2 cellular contexts compared by ENCODE assay signal in genomic region chr18:57973889-57974288, GRCh38.
A peak's percentile ranks its signal among the peaks of the same experiment; 100 is the strongest.
TF ChIP-seq lines count a peak whose summit lies in the region.

No MANE protein-coding gene starts in this region.

TF ChIP-seq in A549, 52 proteins besides CTCF, POLR2A, EP300 and RAD21 (continued from another document):
- TF ChIP-seq, protein P1, sequence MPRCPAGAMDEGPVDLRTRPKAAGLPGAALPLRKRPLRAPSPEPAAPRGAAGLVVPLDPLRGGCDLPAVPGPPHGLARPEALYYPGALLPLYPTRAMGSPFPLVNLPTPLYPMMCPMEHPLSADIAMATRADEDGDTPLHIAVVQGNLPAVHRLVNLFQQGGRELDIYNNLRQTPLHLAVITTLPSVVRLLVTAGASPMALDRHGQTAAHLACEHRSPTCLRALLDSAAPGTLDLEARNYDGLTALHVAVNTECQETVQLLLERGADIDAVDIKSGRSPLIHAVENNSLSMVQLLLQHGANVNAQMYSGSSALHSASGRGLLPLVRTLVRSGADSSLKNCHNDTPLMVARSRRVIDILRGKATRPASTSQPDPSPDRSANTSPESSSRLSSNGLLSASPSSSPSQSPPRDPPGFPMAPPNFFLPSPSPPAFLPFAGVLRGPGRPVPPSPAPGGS (IDR thresholded peaks at IDR 0.05): no peak
- TF ChIP-seq MAFK (IDR thresholded peaks at IDR 0.05; ENCODE audit: partially characterized antibody) (peak; percentile 15), JUNB (IDR thresholded peaks at IDR 0.05) (no peak), CHD4 (IDR thresholded peaks at IDR 0.05; ENCODE audit: borderline replicate concordance) (no peak)

TF ChIP-seq in K562, 482 proteins besides CTCF, POLR2A, EP300 and RAD21 (continued from another document):
- TF ChIP-seq, protein P2, sequence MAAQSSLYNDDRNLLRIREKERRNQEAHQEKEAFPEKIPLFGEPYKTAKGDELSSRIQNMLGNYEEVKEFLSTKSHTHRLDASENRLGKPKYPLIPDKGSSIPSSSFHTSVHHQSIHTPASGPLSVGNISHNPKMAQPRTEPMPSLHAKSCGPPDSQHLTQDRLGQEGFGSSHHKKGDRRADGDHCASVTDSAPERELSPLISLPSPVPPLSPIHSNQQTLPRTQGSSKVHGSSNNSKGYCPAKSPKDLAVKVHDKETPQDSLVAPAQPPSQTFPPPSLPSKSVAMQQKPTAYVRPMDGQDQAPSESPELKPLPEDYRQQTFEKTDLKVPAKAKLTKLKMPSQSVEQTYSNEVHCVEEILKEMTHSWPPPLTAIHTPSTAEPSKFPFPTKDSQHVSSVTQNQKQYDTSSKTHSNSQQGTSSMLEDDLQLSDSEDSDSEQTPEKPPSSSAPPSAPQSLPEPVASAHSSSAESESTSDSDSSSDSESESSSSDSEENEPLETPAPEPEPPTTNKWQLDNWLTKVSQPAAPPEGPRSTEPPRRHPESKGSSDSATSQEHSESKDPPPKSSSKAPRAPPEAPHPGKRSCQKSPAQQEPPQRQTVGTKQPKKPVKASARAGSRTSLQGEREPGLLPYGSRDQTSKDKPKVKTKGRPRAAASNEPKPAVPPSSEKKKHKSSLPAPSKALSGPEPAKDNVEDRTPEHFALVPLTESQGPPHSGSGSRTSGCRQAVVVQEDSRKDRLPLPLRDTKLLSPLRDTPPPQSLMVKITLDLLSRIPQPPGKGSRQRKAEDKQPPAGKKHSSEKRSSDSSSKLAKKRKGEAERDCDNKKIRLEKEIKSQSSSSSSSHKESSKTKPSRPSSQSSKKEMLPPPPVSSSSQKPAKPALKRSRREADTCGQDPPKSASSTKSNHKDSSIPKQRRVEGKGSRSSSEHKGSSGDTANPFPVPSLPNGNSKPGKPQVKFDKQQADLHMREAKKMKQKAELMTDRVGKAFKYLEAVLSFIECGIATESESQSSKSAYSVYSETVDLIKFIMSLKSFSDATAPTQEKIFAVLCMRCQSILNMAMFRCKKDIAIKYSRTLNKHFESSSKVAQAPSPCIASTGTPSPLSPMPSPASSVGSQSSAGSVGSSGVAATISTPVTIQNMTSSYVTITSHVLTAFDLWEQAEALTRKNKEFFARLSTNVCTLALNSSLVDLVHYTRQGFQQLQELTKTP (IDR thresholded peaks at IDR 0.05; ENCODE audit: low read depth in 1 of 2, partially characterized antibody in 2 of 2): no peak
- TF ChIP-seq, protein P3, sequence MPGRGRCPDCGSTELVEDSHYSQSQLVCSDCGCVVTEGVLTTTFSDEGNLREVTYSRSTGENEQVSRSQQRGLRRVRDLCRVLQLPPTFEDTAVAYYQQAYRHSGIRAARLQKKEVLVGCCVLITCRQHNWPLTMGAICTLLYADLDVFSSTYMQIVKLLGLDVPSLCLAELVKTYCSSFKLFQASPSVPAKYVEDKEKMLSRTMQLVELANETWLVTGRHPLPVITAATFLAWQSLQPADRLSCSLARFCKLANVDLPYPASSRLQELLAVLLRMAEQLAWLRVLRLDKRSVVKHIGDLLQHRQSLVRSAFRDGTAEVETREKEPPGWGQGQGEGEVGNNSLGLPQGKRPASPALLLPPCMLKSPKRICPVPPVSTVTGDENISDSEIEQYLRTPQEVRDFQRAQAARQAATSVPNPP (IDR thresholded peaks at IDR 0.05; ENCODE audit: borderline replicate concordance, insufficient read depth, insufficient read length): no peak
- no peak for TF ChIP-seq ZNF583 (CRISPR knock-in tag; IDR thresholded peaks at IDR 0.05)
- no peak for TF ChIP-seq ZNF740 (CRISPR knock-in tag; IDR thresholded peaks at IDR 0.05)
- no peak for TF ChIP-seq ZNF740 (tag; IDR thresholded peaks at IDR 0.05)
- TF ChIP-seq ZNF165 (CRISPR knock-in tag; IDR thresholded peaks at IDR 0.05; ENCODE audit: borderline replicate concordance): no peak
- TF ChIP-seq C11orf30 (IDR thresholded peaks at IDR 0.05; ENCODE audit: low read depth): peak; percentile 25; the same call in 1 of the 2 replicates
- no peak for TF ChIP-seq ATF1 (CRISPR knock-in tag; IDR thresholded peaks at IDR 0.05)
- no peak for TF ChIP-seq ATF1 (tag; IDR thresholded peaks at IDR 0.05)
- TF ChIP-seq ARID3A (IDR thresholded peaks at IDR 0.05; ENCODE audit: borderline replicate concordance, low read depth, low read length): no peak
